In genomic region chr6:89080281-89081128, GRCh38 we compare ENCODE assay signal across 8 cellular contexts. TPM values are rescaled to one million over a fixed set of nuclear protein-coding genes. Genes with fewer than 3 reads are reported as not detected.
A peak's percentile ranks its signal among the peaks of the same experiment; 100 is the strongest.
DNase-seq lines count a peak whose midpoint lies in the region; ATAC-seq and TF ChIP-seq lines count a peak whose summit lies in the region.

Gene PNRC1 (plus strand): TSS chr6:89080751. CDS start chr6:89080895, 144 bp downstream.

- in situ Hi-C loops in transverse colon (cut with MboI; ENCODE audit: low pct_ligation_motif_present in 1 of 4, low pct_unique_long_range_greater_than_20kb in 1 of 4, low sequenced_read_pairs in 3 of 4): loop anchor here in 1 of 4 donors (10.0 kb wide), 1 partner anchor 274 kb away; the partner anchor contains the start of gene UBE2J1

- H4K12ac ChIP-seq in trophoblast cell (ENCODE audit: low read depth, low read length): peak within 1 kb of the TSS; percentile 76

- H3K79me2 ChIP-seq in trophoblast cell (ENCODE audit: control insufficient read depth, insufficient read depth, low read length, poor library complexity): peaks cover 16% of the 10 kb centered on the region

- H3K36me3 ChIP-seq in adipocyte (ENCODE audit: control insufficient read depth, insufficient read depth, low read length, severe bottlenecking): peaks cover 29% of the 10 kb centered on the region
- H3K36me3 ChIP-seq in cardiac muscle cell: peaks cover 22% of the 10 kb centered on the region
- H3K36me3 ChIP-seq in trophoblast cell (ENCODE audit: control insufficient read depth in 1 of 2, insufficient read depth in 2 of 2, low read length in 2 of 2): peaks cover 6% of the 10 kb centered on the region in 2 experiments
- peaks cover 0 to 17% (median 7%) of the 10 kb centered on the region in 4 donors for H3K36me3 ChIP-seq in transverse colon

- peak within 1 kb of the TSS; percentile 91 for H4K91ac ChIP-seq in trophoblast cell (ENCODE audit: low read depth, low read length)

- TF ChIP-seq POLR2A in transverse colon (IDR thresholded peaks at IDR 0.05): peak; percentile 100

- H3K9me3 ChIP-seq in adipocyte (ENCODE audit: control insufficient read depth, low read length) (no peaks in the 10 kb centered on the region), cardiac muscle cell (ENCODE audit: low read depth) (no peaks in the 10 kb centered on the region), trophoblast cell (ENCODE audit: insufficient read depth, low read depth, low read length) (no peaks in the 10 kb centered on the region), transverse colon (no peaks in the 10 kb centered on the region)

- H3K4me3 ChIP-seq in GM12875 (ENCODE audit: low read depth, low read length) (peak within 1 kb of the TSS; percentile 90), adipocyte (ENCODE audit: low read length) (peak within 1 kb of the TSS; percentile 97), cardiac muscle cell (peak within 1 kb of the TSS; percentile 89), trophoblast cell (ENCODE audit: low read depth, low read length) (peak within 1 kb of the TSS; percentile 98), transverse colon (peak within 1 kb of the TSS; percentile 85 to 99 (median 96))

- H3K18ac ChIP-seq in trophoblast cell (ENCODE audit: low read length): peak within 1 kb of the TSS; percentile 94

- H2BK5ac ChIP-seq in trophoblast cell (ENCODE audit: low read depth, low read length, poor library complexity): peak within 1 kb of the TSS; percentile 97

- peak within 1 kb of the TSS; percentile 91 for H2AK5ac ChIP-seq in trophoblast cell (ENCODE audit: low read length)

- H3K4me1 ChIP-seq in adipocyte (ENCODE audit: control insufficient read depth, insufficient read depth, low read length): peaks cover 28% of the 10 kb centered on the region
- H3K4me1 ChIP-seq in cardiac muscle cell (ENCODE audit: low read depth): peaks cover 15% of the 10 kb centered on the region
- peaks cover 2 to 3% of the 10 kb centered on the region in 2 experiments for H3K4me1 ChIP-seq in trophoblast cell (ENCODE audit: control insufficient read depth in 1 of 2, insufficient read depth in 2 of 2, low read length in 2 of 2)
- peaks cover 6 to 35% (median 18%) of the 10 kb centered on the region in 4 donors for H3K4me1 ChIP-seq in transverse colon

- H2BK120ac ChIP-seq in trophoblast cell (ENCODE audit: insufficient read depth, low read length, poor library complexity): peak within 1 kb of the TSS; percentile 96

- no peak within 1 kb of the TSS for H3K23ac ChIP-seq in trophoblast cell (ENCODE audit: low read length)

- intact Hi-C loops in transverse colon (cut with DNase I; ENCODE audit: low total_unique reads): loop anchor here (5.0 kb wide), 1 partner anchor 43 kb away; no protein-coding TSS in a partner anchor

- no peak for TF ChIP-seq CTCF in GM12875 (IDR thresholded peaks at IDR 0.05; ENCODE audit: borderline replicate concordance, insufficient read depth, low read depth, low read length)
- TF ChIP-seq CTCF in cardiac muscle cell (IDR thresholded peaks at IDR 0.05; ENCODE audit: low read depth, low read length): no peak
- TF ChIP-seq CTCF in transverse colon (IDR thresholded peaks at IDR 0.05): no peak

- peak within 1 kb of the TSS; percentile 81 for H3K4ac ChIP-seq in trophoblast cell (ENCODE audit: low read depth, low read length)

- peak within 1 kb of the TSS; percentile 90 for H4K8ac ChIP-seq in trophoblast cell (ENCODE audit: low read depth, low read length)

- H3K9ac ChIP-seq in adipocyte (ENCODE audit: low read length): peak within 1 kb of the TSS; percentile 100
- H3K9ac ChIP-seq in trophoblast cell (ENCODE audit: low read length): peak within 1 kb of the TSS; percentile 94

- ATAC-seq in HG02798 (IDR thresholded peaks at IDR 0.05; ENCODE audit: poor library complexity, unreplicated experiment): peak; percentile 79

- H3K79me1 ChIP-seq in trophoblast cell (ENCODE audit: low read length): peaks cover 11% of the 10 kb centered on the region

- H3K27ac ChIP-seq in cardiac muscle cell (peak within 1 kb of the TSS; percentile 97), trophoblast cell (ENCODE audit: low read depth, low read length) (peak within 1 kb of the TSS; percentile 88), transverse colon (peak within 1 kb of the TSS; percentile 100)

- peak within 1 kb of the TSS; percentile 77 for H3K4me2 ChIP-seq in trophoblast cell (ENCODE audit: low read length)

- DNase-seq in NCI-H1436 (lab: John Stamatoyannopoulos, UW) (peak; percentile 98), T follicular helper cell (ENCODE audit: low read depth) (peak; percentile 100), adipocyte (ENCODE audit: low read depth) (peak; percentile 100), cardiac muscle cell (ENCODE audit: low read depth in 1 of 2, low spot score in 1 of 2) (peak; percentile 100), trophoblast cell (peak; percentile 100), transverse colon (peak; percentile 100)

- no CpG with 5 or more reads among the region's 63 CpGs for WGBS in trophoblast cell (ENCODE audit: extremely low coverage, insufficient coverage, insufficient read length)
- WGBS in transverse colon (ENCODE audit: low coverage in 1 of 2), 2 donors: 0 to 1% methylated on average over 4 to 50 of the region's 63 CpGs

- H3K27me3 ChIP-seq in adipocyte (replicated peaks; ENCODE audit: control insufficient read depth, insufficient read depth, low read length) (no peaks in the 10 kb centered on the region), cardiac muscle cell (no peaks in the 10 kb centered on the region), trophoblast cell (ENCODE audit: insufficient read depth, low read length) (no peaks in the 10 kb centered on the region), transverse colon (no peaks in the 10 kb centered on the region)

- H3K14ac ChIP-seq in trophoblast cell (ENCODE audit: low read length): peak within 1 kb of the TSS; percentile 98

- peak within 1 kb of the TSS; percentile 72 for H2AFZ ChIP-seq in trophoblast cell (ENCODE audit: insufficient read depth, low read length, poor library complexity)

- H2BK12ac ChIP-seq in trophoblast cell (ENCODE audit: low read length): peak within 1 kb of the TSS; percentile 51

- TF ChIP-seq EP300 in transverse colon (IDR thresholded peaks at IDR 0.05; ENCODE audit: low read depth): no peak

RNA-seq across cellular contexts. Expression of gene PNRC1, which starts in this region (rescaled TPM):
- total RNA-seq in cardiac muscle cell: 176 and 231 TPM in 2 replicates
- 285 and 315 TPM in 2 replicates for polyA plus RNA-seq in cardiac muscle cell
- polyA plus RNA-seq in trophoblast cell (2013): 47.4 and 49.0 TPM in 2 replicates
- total RNA-seq in transverse colon: 100 to 1,000 TPM in 3 of 4 donors, 10 to 100 TPM in 1; 99.1 to 281 (median 157) TPM

Comparison
In these comparisons a context has a peak if more than half of its experiments do, and no peak if none do; other contexts are left out.
1. Peak in every context shown above with its lines: DNase-seq, ATAC-seq, H3K4me3 ChIP-seq and H3K27ac ChIP-seq.